ENCODE assay signal across 8 cellular contexts in the genomic region with DNA sequence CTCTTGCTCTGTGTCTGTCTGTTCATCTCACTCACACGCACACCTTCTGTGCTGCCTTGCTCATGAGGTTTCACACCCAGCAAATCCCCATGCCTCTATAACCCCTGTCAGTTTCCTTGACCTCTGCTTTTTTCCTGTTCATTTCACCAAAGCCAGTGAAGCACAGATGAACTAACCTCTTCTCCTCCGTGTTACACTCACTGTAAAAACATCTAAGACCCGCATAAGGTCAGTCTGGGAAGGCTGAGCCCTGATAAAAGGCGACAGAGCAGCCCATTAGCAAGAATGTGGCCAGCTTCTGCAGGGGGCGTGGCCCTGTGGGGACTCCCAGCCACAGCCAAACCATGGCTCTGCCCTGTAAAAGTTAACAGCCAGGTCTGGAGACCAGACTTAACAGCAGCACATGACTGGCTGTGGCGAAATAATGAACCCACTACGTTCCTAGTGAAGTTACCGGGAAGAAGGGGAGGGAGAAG. TPM values are rescaled to one million over a fixed set of nuclear protein-coding genes. Genes with fewer than 3 reads are reported as not detected.
DNase-seq lines count a peak whose midpoint lies in the region; ATAC-seq and TF ChIP-seq lines count a peak whose summit lies in the region.

No MANE protein-coding gene starts in this region.

- peaks cover 0 to 3% of the 10 kb centered on the region in 2 donors for H3K27me3 Mint-ChIP-seq in CD8-positive, alpha-beta memory T cell
- no peaks in the 10 kb centered on the region for H3K27me3 Mint-ChIP-seq in osteocyte (ENCODE audit: unreplicated experiment)
- no peaks in the 10 kb centered on the region for H3K27me3 Mint-ChIP-seq in activated CD4-positive, alpha-beta memory T cell treated with anti-CD3 and anti-CD28 coated beads, Interleukin-2, amount 10 ng/mL, durations not matched to agents 7 days and 5 days

- H3K27me3 ChIP-seq in CD8-positive, alpha-beta memory T cell (ENCODE audit: insufficient read depth, low read length, poor library complexity, severe bottlenecking) = no peaks in the 10 kb centered on the region

- H3K27ac Mint-ChIP-seq in CD8-positive, alpha-beta memory T cell = peak overlapping the region; percentile 40 to 84 (median 51)
- peak overlapping the region; percentile 98 for H3K27ac Mint-ChIP-seq in osteocyte (ENCODE audit: unreplicated experiment)
- no peak overlapping the region for H3K27ac Mint-ChIP-seq in activated CD4-positive, alpha-beta memory T cell treated with anti-CD3 and anti-CD28 coated beads, Interleukin-2, amount 10 ng/mL, durations not matched to agents 7 days and 5 days

- peaks cover 38% of the 10 kb centered on the region for H3K4me1 ChIP-seq in CD8-positive, alpha-beta memory T cell (ENCODE audit: insufficient read depth, low read length)

- peaks cover 56 to 70% (median 68%) of the 10 kb centered on the region in 3 donors for H3K4me1 Mint-ChIP-seq in CD8-positive, alpha-beta memory T cell
- peaks cover 76% of the 10 kb centered on the region for H3K4me1 Mint-ChIP-seq in osteocyte (ENCODE audit: unreplicated experiment)
- H3K4me1 Mint-ChIP-seq in activated CD4-positive, alpha-beta memory T cell treated with anti-CD3 and anti-CD28 coated beads, Interleukin-2, amount 10 ng/mL, durations not matched to agents 7 days and 5 days = peaks cover 27% of the 10 kb centered on the region

- ATAC-seq in SK-N-SH treated with all-trans-retinoic acid at 6 μM for 48 hours (peak; percentile 63), HG03039 (IDR thresholded peaks at IDR 0.05; ENCODE audit: unreplicated experiment) (no peak)

- H3K9me3 Mint-ChIP-seq in CD8-positive, alpha-beta memory T cell = no peaks in the 10 kb centered on the region
- no peaks in the 10 kb centered on the region for H3K9me3 Mint-ChIP-seq in osteocyte (ENCODE audit: unreplicated experiment)
- H3K9me3 Mint-ChIP-seq in activated CD4-positive, alpha-beta memory T cell treated with anti-CD3 and anti-CD28 coated beads, Interleukin-2, amount 10 ng/mL, durations not matched to agents 7 days and 5 days = no peaks in the 10 kb centered on the region

- TF ChIP-seq CTCF in fibroblast of pulmonary artery (IDR thresholded peaks at IDR 0.05; ENCODE audit: low read length, missing control alignments) = no peak
- TF ChIP-seq CTCF in osteocyte (IDR thresholded peaks at IDR 0.05) = no peak
- no peak for TF ChIP-seq CTCF in GM20000 (IDR thresholded peaks at IDR 0.05; ENCODE audit: extremely low read depth, missing control alignments)

- no peaks in the 10 kb centered on the region for H3K36me3 ChIP-seq in CD8-positive, alpha-beta memory T cell (ENCODE audit: insufficient read depth, low read length)

- no peak overlapping the region for H3K4me3 ChIP-seq in CD8-positive, alpha-beta memory T cell (ENCODE audit: low read length)
- no peak overlapping the region for H3K4me3 ChIP-seq in fibroblast of pulmonary artery (replicated peaks; ENCODE audit: low read depth, low read length)

- H3K4me3 Mint-ChIP-seq in CD8-positive, alpha-beta memory T cell = peak overlapping the region in 5 of 7 donors; percentile 7 to 29 (median 18)
- peak overlapping the region; percentile 38 for H3K4me3 Mint-ChIP-seq in osteocyte (ENCODE audit: unreplicated experiment)
- no peak overlapping the region for H3K4me3 Mint-ChIP-seq in activated CD4-positive, alpha-beta memory T cell treated with anti-CD3 and anti-CD28 coated beads, Interleukin-2, amount 10 ng/mL, durations not matched to agents 7 days and 5 days

- no peak overlapping the region for H3K27ac ChIP-seq in CD8-positive, alpha-beta memory T cell (ENCODE audit: low read depth, low read length)

- DNase-seq in CD8-positive, alpha-beta memory T cell = no peak
- DNase-seq in fibroblast of pulmonary artery (ENCODE audit: low read depth) (peak; percentile 76), osteocyte (ENCODE audit: extremely low spot score, unreplicated experiment) (no peak), GM20000 (ENCODE audit: low spot score) (no peak), NCI-H2196 treated with DMSO at 0.1 percent for 48 hours (lab: John Stamatoyannopoulos, UW; ENCODE audit: unreplicated experiment) (no peak)
- DNase-seq in activated CD4-positive, alpha-beta memory T cell treated with anti-CD3 and anti-CD28 coated beads, Interleukin-2, amount 10 ng/mL, durations not matched to agents 7 days and 5 days = no peak

- POLR2A ChIA-PET in CD8-positive, alpha-beta memory T cell (lab: Charles Lee) = interaction anchor here (0.6 to 1.3 kb wide), 3 partner anchors 21 to 184 kb away, joined by 3 to 4 read pairs (median 3); a partner anchor contains a TSS
- POLR2A ChIA-PET in activated CD4-positive, alpha-beta memory T cell treated with anti-CD3 and anti-CD28 coated beads, Interleukin-2, amount 10 ng/mL, durations not matched to agents 7 days and 5 days (lab: Charles Lee) = interaction anchor here (1.5 to 2.4 kb wide), 2 partner anchors 9 to 23 kb away, joined by 7 read pairs; no protein-coding TSS in a partner anchor

- H3K9me3 ChIP-seq in CD8-positive, alpha-beta memory T cell (ENCODE audit: low read length) = no peaks in the 10 kb centered on the region

- peaks cover 0 to 32% (median 0%) of the 10 kb centered on the region in 3 donors for H3K36me3 Mint-ChIP-seq in CD8-positive, alpha-beta memory T cell
- H3K36me3 Mint-ChIP-seq in osteocyte (ENCODE audit: unreplicated experiment) = no peaks in the 10 kb centered on the region
- H3K36me3 Mint-ChIP-seq in activated CD4-positive, alpha-beta memory T cell treated with anti-CD3 and anti-CD28 coated beads, Interleukin-2, amount 10 ng/mL, durations not matched to agents 7 days and 5 days (ENCODE audit: low read depth) = peaks cover 8% of the 10 kb centered on the region

- CTCF ChIA-PET in CD8-positive, alpha-beta memory T cell (lab: Charles Lee) = interaction anchor here (2.2 to 2.4 kb wide), 2 partner anchors 14 to 50 kb away, joined by 5 to 10 read pairs; no protein-coding TSS in a partner anchor
- CTCF ChIA-PET in activated CD4-positive, alpha-beta memory T cell treated with anti-CD3 and anti-CD28 coated beads, Interleukin-2, amount 10 ng/mL, durations not matched to agents 7 days and 5 days (lab: Charles Lee) = no interaction called here

TF ChIP-seq in SK-N-SH treated with all-trans-retinoic acid at 6 μM for 48 hours, 23 proteins besides CTCF, POLR2A, EP300 and RAD21:
- TF ChIP-seq, protein P1, sequence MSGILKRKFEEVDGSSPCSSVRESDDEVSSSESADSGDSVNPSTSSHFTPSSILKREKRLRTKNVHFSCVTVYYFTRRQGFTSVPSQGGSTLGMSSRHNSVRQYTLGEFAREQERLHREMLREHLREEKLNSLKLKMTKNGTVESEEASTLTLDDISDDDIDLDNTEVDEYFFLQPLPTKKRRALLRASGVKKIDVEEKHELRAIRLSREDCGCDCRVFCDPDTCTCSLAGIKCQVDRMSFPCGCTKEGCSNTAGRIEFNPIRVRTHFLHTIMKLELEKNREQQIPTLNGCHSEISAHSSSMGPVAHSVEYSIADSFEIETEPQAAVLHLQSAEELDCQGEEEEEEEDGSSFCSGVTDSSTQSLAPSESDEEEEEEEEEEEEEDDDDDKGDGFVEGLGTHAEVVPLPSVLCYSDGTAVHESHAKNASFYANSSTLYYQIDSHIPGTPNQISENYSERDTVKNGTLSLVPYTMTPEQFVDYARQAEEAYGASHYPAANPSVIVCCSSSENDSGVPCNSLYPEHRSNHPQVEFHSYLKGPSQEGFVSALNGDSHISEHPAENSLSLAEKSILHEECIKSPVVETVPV (CRISPR knock-in tag; IDR thresholded peaks at IDR 0.05) = no peak
- TF ChIP-seq CSDC2 (CRISPR knock-in tag; IDR thresholded peaks at IDR 0.05) (no peak), OSR1 (CRISPR knock-in tag; IDR thresholded peaks at IDR 0.05) (no peak), TCF4 (CRISPR knock-in tag; IDR thresholded peaks at IDR 0.05; ENCODE audit: borderline replicate concordance) (no peak), ISL1 (CRISPR knock-in tag; IDR thresholded peaks at IDR 0.05) (no peak), TOX (CRISPR knock-in tag; IDR thresholded peaks at IDR 0.05; ENCODE audit: borderline replicate concordance) (no peak), ZC3H10 (CRISPR knock-in tag; IDR thresholded peaks at IDR 0.05) (no peak), ZFP30 (CRISPR knock-in tag; IDR thresholded peaks at IDR 0.05) (no peak), ZFP3 (CRISPR knock-in tag; IDR thresholded peaks at IDR 0.05) (no peak)
- TF ChIP-seq, protein P2, sequence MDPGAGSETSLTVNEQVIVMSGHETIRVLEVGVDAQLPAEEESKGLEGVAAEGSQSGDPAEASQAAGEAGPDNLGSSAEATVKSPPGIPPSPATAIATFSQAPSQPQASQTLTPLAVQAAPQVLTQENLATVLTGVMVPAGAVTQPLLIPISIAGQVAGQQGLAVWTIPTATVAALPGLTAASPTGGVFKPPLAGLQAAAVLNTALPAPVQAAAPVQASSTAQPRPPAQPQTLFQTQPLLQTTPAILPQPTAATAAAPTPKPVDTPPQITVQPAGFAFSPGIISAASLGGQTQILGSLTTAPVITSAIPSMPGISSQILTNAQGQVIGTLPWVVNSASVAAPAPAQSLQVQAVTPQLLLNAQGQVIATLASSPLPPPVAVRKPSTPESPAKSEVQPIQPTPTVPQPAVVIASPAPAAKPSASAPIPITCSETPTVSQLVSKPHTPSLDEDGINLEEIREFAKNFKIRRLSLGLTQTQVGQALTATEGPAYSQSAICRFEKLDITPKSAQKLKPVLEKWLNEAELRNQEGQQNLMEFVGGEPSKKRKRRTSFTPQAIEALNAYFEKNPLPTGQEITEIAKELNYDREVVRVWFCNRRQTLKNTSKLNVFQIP (CRISPR knock-in tag; IDR thresholded peaks at IDR 0.05; ENCODE audit: borderline replicate concordance, low read depth) = no peak

RNA-seq across cellular contexts. Expression of a gene that starts 42.8 kb away (rescaled TPM):
- total RNA-seq in CD8-positive, alpha-beta memory T cell = under 1 TPM; 0.24 to 0.37 TPM
- polyA plus RNA-seq in CD8-positive, alpha-beta memory T cell = not detected
- total RNA-seq in osteocyte = 0.71 and 0.99 TPM in 2 replicates
- under 1 TPM; 0.20 to 0.48 TPM for total RNA-seq in activated CD4-positive, alpha-beta memory T cell treated with anti-CD3 and anti-CD28 coated beads, Interleukin-2, amount 10 ng/mL, durations not matched to agents 7 days and 5 days
